Comparison of ENCODE assay signal across 23 cellular contexts in genomic region chr6:7836371-7837026, GRCh38.
DNase-seq lines count a peak whose midpoint lies in the region; ATAC-seq and TF ChIP-seq lines count a peak whose summit lies in the region.
"Had no signal": no experiment of that assay in that cellular context is flagged by ENCODE, and none has a peak within 500 bp of the region (broad histone marks: within the 10 kb centered on the region; RNA-seq: fewer than 3 reads in every experiment).

No MANE protein-coding gene starts in this region.

- H3K27me3 ChIP-seq in esophagus muscularis mucosa (no peaks in the 10 kb centered on the region), hepatocyte (no peaks in the 10 kb centered on the region)
- H3K27me3 ChIP-seq: BE2C, BLaER1 had no signal

- H3K36me3 Mint-ChIP-seq in activated T-cell treated with anti-CD3 and anti-CD28 coated beads, Interleukin-2, amount 50 U/mL, for 72 hours (ENCODE audit: insufficient read depth in 2 of 2) = no peaks in the 10 kb centered on the region
- H3K36me3 Mint-ChIP-seq: CD14-positive monocyte; CD4-positive, alpha-beta memory T cell; CD4-positive, CD25-positive, alpha-beta regulatory T cell; CD8-positive, alpha-beta memory T cell had no signal

- H3K4me1 Mint-ChIP-seq in activated T-cell treated with anti-CD3 and anti-CD28 coated beads, Interleukin-2, amount 50 U/mL, for 72 hours (ENCODE audit: low read depth) = no peaks in the 10 kb centered on the region
- H3K4me1 Mint-ChIP-seq: CD14-positive monocyte; CD4-positive, CD25-positive, alpha-beta regulatory T cell; CD8-positive, alpha-beta memory T cell had no signal

- no peak overlapping the region for H3K27ac Mint-ChIP-seq in activated T-cell treated with anti-CD3 and anti-CD28 coated beads, Interleukin-2, amount 50 U/mL, for 72 hours
- H3K27ac Mint-ChIP-seq: CD14-positive monocyte; CD4-positive, alpha-beta memory T cell; CD4-positive, CD25-positive, alpha-beta regulatory T cell; CD8-positive, alpha-beta memory T cell had no signal

- no peak overlapping the region for H3K4me2 ChIP-seq in hepatocyte
- H3K4me2 ChIP-seq: BLaER1 had no signal

- H3K27me3 Mint-ChIP-seq in activated T-cell treated with anti-CD3 and anti-CD28 coated beads, Interleukin-2, amount 50 U/mL, for 72 hours (ENCODE audit: low read depth) = peaks cover 18% of the 10 kb centered on the region
- H3K27me3 Mint-ChIP-seq: CD4-positive, CD25-positive, alpha-beta regulatory T cell had no signal

- H3K27ac ChIP-seq in HEK293 (ENCODE audit: extremely low read depth, low read depth, low read length) (no peak overlapping the region), esophagus muscularis mucosa (replicated peaks in 1 of 4) (no peak overlapping the region), hepatocyte (no peak overlapping the region)
- H3K27ac ChIP-seq: BLaER1 had no signal

- H2AFZ ChIP-seq in hepatocyte = no peak overlapping the region

- H3K4me1 ChIP-seq in HEK293 (ENCODE audit: control insufficient read depth, insufficient read depth, low read length) (peaks cover 6% of the 10 kb centered on the region), esophagus muscularis mucosa (no peaks in the 10 kb centered on the region), hepatocyte (ENCODE audit: insufficient read depth) (no peaks in the 10 kb centered on the region)
- H3K4me1 ChIP-seq: BE2C, BLaER1 had no signal

- no peak for ATAC-seq in activated T-cell treated with anti-CD3 and anti-CD28 coated beads, Interleukin-2, amount 50 U/mL, for 72 hours (replicated peaks in 1 of 2)
- ATAC-seq: GM12878 had no signal

- TF ChIP-seq EP300 in esophagus muscularis mucosa (IDR thresholded peaks at IDR 0.05) = no peak

- POLR2A ChIA-PET in HEK293 (lab: Yijun Ruan, JAX) = no interaction called here

- CTCF ChIA-PET in HEK293 (lab: Yijun Ruan, JAX) = interaction anchor here (0.6 to 0.7 kb wide), 4 partner anchors 23 to 838 kb away, joined by 3 to 5 read pairs (median 4); no protein-coding TSS in a partner anchor

- intact Hi-C loops in esophagus muscularis mucosa (cut with DNase I) = no loop called here

- peak; percentile 34 for DNase-seq in OCI-M1 (lab: John Stamatoyannopoulos, UW)
- DNase-seq in esophagus muscularis mucosa (ENCODE audit: extremely low spot score) = peak; percentile 31
- no peak for DNase-seq in activated T-cell treated with anti-CD3 and anti-CD28 coated beads, Interleukin-2, amount 50 U/mL, for 72 hours
- DNase-seq in hepatocyte (ENCODE audit: low spot score) = no peak
- DNase-seq: 8988T; ACHN; BE2C; C1 segment of cervical spinal cord; CD4-positive, alpha-beta memory T cell; CD4-positive, CD25-positive, alpha-beta regulatory T cell; CD8-positive, alpha-beta memory T cell; COR-L47; DMS 273 treated with DMSO at 0.1 percent for 48 hours; DMS153; DMS53; DMS79; DND-41; EL; GDM1 had no signal

- H3K79me2 ChIP-seq in hepatocyte = no peaks in the 10 kb centered on the region

- H4K20me1 ChIP-seq in hepatocyte (ENCODE audit: insufficient read depth, poor library complexity, severe bottlenecking) = no peaks in the 10 kb centered on the region
- H4K20me1 ChIP-seq: BLaER1 had no signal

- no peak for TF ChIP-seq POLR2A in esophagus muscularis mucosa (IDR thresholded peaks at IDR 0.05; ENCODE audit: low read depth)

- WGBS in esophagus muscularis mucosa = 92% methylated on average over 4 of the region's 4 CpGs
- 92% methylated on average over 4 of the region's 4 CpGs for WGBS in hepatocyte (ENCODE audit: low lambda C conversion rate, missing lambda C conversion rate)

- TF ChIP-seq CTCF in HEK293 (tag by site-specific recombination; IDR thresholded peaks at IDR 0.05) (no peak), esophagus muscularis mucosa (IDR thresholded peaks at IDR 0.05) (no peak), hepatocyte (IDR thresholded peaks at IDR 0.05; ENCODE audit: poor library complexity) (no peak)

- no peaks in the 10 kb centered on the region for H3K9me2 ChIP-seq in hepatocyte (replicated peaks; ENCODE audit: insufficient read depth)

- H3K4me3 ChIP-seq in HEK293 (ENCODE audit: low read depth, low read length) = no peak overlapping the region
- no peak overlapping the region for H3K4me3 ChIP-seq in esophagus muscularis mucosa
- no peak overlapping the region for H3K4me3 ChIP-seq in hepatocyte
- H3K4me3 ChIP-seq: BLaER1, GM12878 had no signal

- H3K9me3 Mint-ChIP-seq in activated T-cell treated with anti-CD3 and anti-CD28 coated beads, Interleukin-2, amount 50 U/mL, for 72 hours = no peaks in the 10 kb centered on the region
- H3K9me3 Mint-ChIP-seq: CD8-positive, alpha-beta memory T cell had no signal

- H3K4me3 Mint-ChIP-seq in activated T-cell treated with anti-CD3 and anti-CD28 coated beads, Interleukin-2, amount 50 U/mL, for 72 hours = no peak overlapping the region
- H3K4me3 Mint-ChIP-seq: CD14-positive monocyte; CD4-positive, alpha-beta memory T cell; CD4-positive, CD25-positive, alpha-beta regulatory T cell; CD8-positive, alpha-beta memory T cell had no signal

- H3K9me3 ChIP-seq in HEK293 (ENCODE audit: control insufficient read depth, insufficient read depth, low read depth, low read length) = no peaks in the 10 kb centered on the region
- no peaks in the 10 kb centered on the region for H3K9me3 ChIP-seq in esophagus muscularis mucosa
- H3K9me3 ChIP-seq in hepatocyte (ENCODE audit: low read depth) = no peaks in the 10 kb centered on the region
- H3K9me3 ChIP-seq: BE2C, BLaER1 had no signal

- H3K36me3 ChIP-seq in HEK293 (ENCODE audit: control insufficient read depth in 2 of 2, insufficient read depth in 1 of 2, low read length in 2 of 2) = no peaks in the 10 kb centered on the region
- H3K36me3 ChIP-seq in esophagus muscularis mucosa = no peaks in the 10 kb centered on the region
- no peaks in the 10 kb centered on the region for H3K36me3 ChIP-seq in hepatocyte (replicated peaks; ENCODE audit: insufficient read depth, low read depth)
- H3K36me3 ChIP-seq: BE2C, BLaER1 had no signal

TF ChIP-seq in HEK293, 187 proteins besides CTCF, POLR2A, EP300 and RAD21:
- no peak for TF ChIP-seq PRDM6 (tag by site-specific recombination; IDR thresholded peaks at IDR 0.05)
- TF ChIP-seq ZNF529 (tag by site-specific recombination; IDR thresholded peaks at IDR 0.05; ENCODE audit: insufficient replicate concordance) = peak; percentile 94
- no peak for TF ChIP-seq ZBTB7A (tag by site-specific recombination; IDR thresholded peaks at IDR 0.05; ENCODE audit: low read depth)

Comparison
In these comparisons a context has a peak if more than half of its experiments do, and no peak if none do; other contexts are left out.
1. DNase-seq: peak in OCI-M1 (single experiment) and esophagus muscularis mucosa (single experiment); none in activated T-cell treated with anti-CD3 and anti-CD28 coated beads, Interleukin-2, amount 50 U/mL, for 72 hours (0 of 2) and hepatocyte (single experiment).